Comparison of ENCODE assay signal across 22 cellular contexts in genomic region chr16:410516-411178, GRCh38.
"Had no signal": no experiment of that assay in that cellular context is flagged by ENCODE, and none has a peak within 500 bp of the region (broad histone marks: within the 10 kb centered on the region; RNA-seq: fewer than 3 reads in every experiment).

No MANE protein-coding gene starts in this region.

- H3K4me3 ChIP-seq: cardiac muscle cell, heart left ventricle, left lung, lung, neural progenitor cell, spleen, tibial artery had no signal

- ATAC-seq: activated CD4-positive, alpha-beta T cell treated with anti-CD3 and anti-CD28 coated beads for 36 hours; left lung had no signal

- H3K9me3 ChIP-seq: heart left ventricle, left lung, spleen, tibial artery had no signal

- H3K27me3 ChIP-seq: cardiac muscle cell, heart left ventricle, left lung, neural progenitor cell, spleen, tibial artery had no signal

- H3K9ac ChIP-seq: neural progenitor cell had no signal

- H3K27ac ChIP-seq: cardiac muscle cell, heart left ventricle, left lung, neural progenitor cell, spleen, tibial artery had no signal

- DNase-seq: activated B cell treated with CpG ODN at 0.5 μM for 24 hours; activated CD4-positive, alpha-beta T cell treated with anti-CD3 and anti-CD28 coated beads for 36 hours; activated CD4-positive, alpha-beta T cell treated with anti-CD3 and anti-CD28 coated beads, Interleukin-2, amount 50 U/mL, for 48 hours; activated effector memory CD4-positive, alpha-beta T cell treated with Interleukin-2 at 50 U/mL for 16 hours; activated naive CD4-positive, alpha-beta T cell treated with anti-CD3 and anti-CD28 coated beads for 36 hours; activated naive CD8-positive, alpha-beta T cell treated with anti-CD3 and anti-CD28 coated beads, Interleukin-2, amount 10 ng/mL, durations not matched to agents 7 days and 5 days; activated T-cell treated with anti-CD3 and anti-CD28 coated beads, Interleukin-2, amount 50 U/mL, for 48 hours; amygdala; cortex of kidney; endodermal cell; heart left ventricle; naive B cell; spleen; stimulated activated CD4-positive, alpha-beta T cell treated with anti-CD3 and anti-CD28 coated beads, Interleukin-4, amount 100 ng/mL, for 1 hour; stimulated activated naive CD4-positive, alpha-beta T cell treated with Interleukin-2 at 50 U/mL for 16 hours; substantia nigra; T-helper 9 cell; tibial artery had no signal

- H3K4me1 ChIP-seq: heart left ventricle, left lung, neural progenitor cell, spleen, tibial artery had no signal

- H3K4me2 ChIP-seq: neural progenitor cell had no signal

- H3K36me3 ChIP-seq: cardiac muscle cell, neural progenitor cell had no signal
